Comparison of ENCODE assay signal across 22 cellular contexts in genomic region chr21:31222142-31222541, GRCh38.
DNase-seq lines count a peak whose midpoint lies in the region; ATAC-seq and TF ChIP-seq lines count a peak whose summit lies in the region.
"Had no signal": no experiment of that assay in that cellular context is flagged by ENCODE, and none has a peak within 500 bp of the region (broad histone marks: within the 10 kb centered on the region; RNA-seq: fewer than 3 reads in every experiment).

No MANE protein-coding gene starts in this region.

- TF ChIP-seq CTCF in CD8-positive, alpha-beta T cell (IDR thresholded peaks at IDR 0.05) = no peak

- no peak for ATAC-seq in CD8-positive, alpha-beta T cell
- ATAC-seq: activated CD4-positive, alpha-beta T cell treated with anti-CD3 and anti-CD28 coated beads for 36 hours; HCT116; SK-N-SH treated with all-trans-retinoic acid at 6 μM for 48 hours had no signal

- POLR2A ChIA-PET in CD8-positive, alpha-beta T cell (lab: Charles Lee) = interaction anchor here (1.0 kb wide), 1 partner anchor 337 kb away, joined by 3 read pairs; no protein-coding TSS in a partner anchor
- POLR2A ChIA-PET in CD4-positive, alpha-beta memory T cell (lab: Charles Lee; ENCODE audit: partially characterized antibody) = interaction anchor here (1.2 kb wide), 1 partner anchor 121 kb away, joined by 3 read pairs; no protein-coding TSS in a partner anchor

- no peaks in the 10 kb centered on the region for H3K27me3 ChIP-seq in CD8-positive, alpha-beta T cell (ENCODE audit: insufficient read depth, low read length)
- H3K27me3 ChIP-seq in CD4-positive, alpha-beta memory T cell (ENCODE audit: insufficient read depth, low read length) = no peaks in the 10 kb centered on the region
- H3K27me3 ChIP-seq: upper lobe of left lung had no signal

- no peaks in the 10 kb centered on the region for H3K4me1 Mint-ChIP-seq in CD8-positive, alpha-beta T cell (ENCODE audit: low read depth)
- peaks cover 2 to 6% (median 5%) of the 10 kb centered on the region in 4 donors for H3K4me1 Mint-ChIP-seq in CD4-positive, alpha-beta memory T cell

- no peak overlapping the region for H3K4me3 Mint-ChIP-seq in CD8-positive, alpha-beta T cell
- H3K4me3 Mint-ChIP-seq in CD4-positive, alpha-beta memory T cell = no peak overlapping the region
- H3K4me3 Mint-ChIP-seq: activated CD4-positive, alpha-beta T cell treated with anti-CD3 and anti-CD28 coated beads for 36 hours; neural progenitor cell had no signal

- H3K4me3 ChIP-seq in CD8-positive, alpha-beta T cell (ENCODE audit: low read depth, low read length) = no peak overlapping the region
- H3K4me3 ChIP-seq in CD4-positive, alpha-beta memory T cell (ENCODE audit: low read length in 2 of 2) = no peak overlapping the region
- H3K4me3 ChIP-seq: neural progenitor cell, upper lobe of left lung had no signal

- H3K36me3 ChIP-seq in CD8-positive, alpha-beta T cell (ENCODE audit: insufficient read depth, low read length) = no peaks in the 10 kb centered on the region
- H3K36me3 ChIP-seq in CD4-positive, alpha-beta memory T cell (ENCODE audit: insufficient read depth, low read length) = no peaks in the 10 kb centered on the region
- H3K36me3 ChIP-seq: neural progenitor cell, upper lobe of left lung had no signal

- H3K27ac ChIP-seq in caudate nucleus (ENCODE audit: low read depth, low read length) = peak overlapping the region; percentile 39
- no peak overlapping the region for H3K27ac ChIP-seq in CD8-positive, alpha-beta T cell (ENCODE audit: low read depth, low read length)
- H3K27ac ChIP-seq in CD4-positive, alpha-beta memory T cell (ENCODE audit: low read depth, low read length) = no peak overlapping the region
- H3K27ac ChIP-seq: neural progenitor cell, upper lobe of left lung had no signal

- peaks cover 3% of the 10 kb centered on the region for H3K36me3 Mint-ChIP-seq in CD8-positive, alpha-beta T cell
- H3K36me3 Mint-ChIP-seq in CD4-positive, alpha-beta memory T cell = peaks cover 12 to 13% of the 10 kb centered on the region in 2 donors

- H3K9me3 ChIP-seq in CD8-positive, alpha-beta T cell (ENCODE audit: low read length) = no peaks in the 10 kb centered on the region
- H3K9me3 ChIP-seq in CD4-positive, alpha-beta memory T cell (ENCODE audit: control insufficient read depth in 1 of 2, low read length in 2 of 2) = no peaks in the 10 kb centered on the region
- H3K9me3 ChIP-seq: upper lobe of left lung had no signal

- no peak overlapping the region for H3K27ac Mint-ChIP-seq in CD8-positive, alpha-beta T cell
- H3K27ac Mint-ChIP-seq in CD4-positive, alpha-beta memory T cell = no peak overlapping the region
- H3K27ac Mint-ChIP-seq: activated CD4-positive, alpha-beta T cell treated with anti-CD3 and anti-CD28 coated beads for 36 hours; neural progenitor cell; stimulated activated naive B cell treated with anti-CD40 and anti-IgM and Interleukin-4, amounts not matched to agents 10 μg/mL and 1 μg/mL and 100 μg/mL, for 72 hours had no signal

- DNase-seq in AG20443 (ENCODE audit: low spot score) = peak; percentile 42
- DNase-seq in NCI-H2227 (lab: John Stamatoyannopoulos, UW; ENCODE audit: unreplicated experiment) = peak; percentile 32
- peak in 2 of 61 donors; percentile 20 to 58 for DNase-seq in caudate nucleus (lab: John Stamatoyannopoulos, UW)
- peak; percentile 62 for DNase-seq in inferior parietal cortex (ENCODE audit: extremely low spot score)
- DNase-seq in SIG-M5 treated with dmso at 0.1 percent for 504 hours (lab: John Stamatoyannopoulos, UW; ENCODE audit: unreplicated experiment) = no peak
- DNase-seq in DMS 273 treated with DMSO at 0.1 percent for 48 hours (lab: John Stamatoyannopoulos, UW) = no peak
- no peak for DNase-seq in CD8-positive, alpha-beta T cell
- no peak for DNase-seq in CD4-positive, alpha-beta memory T cell
- DNase-seq: ACHN; activated CD4-positive, alpha-beta T cell treated with anti-CD3 and anti-CD28 coated beads for 36 hours; activated CD8-positive, alpha-beta memory T cell treated with anti-CD3 and anti-CD28 coated beads, Interleukin-2, amount 50 U/mL, for 4 hours; activated effector memory CD4-positive, alpha-beta T cell treated with anti-CD3 and anti-CD28 coated beads, Interleukin-2, amount 50 U/mL, for 16 hours; dermis blood vessel endothelial cell; Karpas-422; NCI-H510A treated with DMSO at 0.1 percent for 48 hours; retina; stimulated activated CD4-positive, alpha-beta T cell treated with anti-CD3 and anti-CD28 coated beads, Interleukin-15, amount 100 ng/mL, for 24 hours; stimulated activated naive B cell treated with anti-CD40 and anti-IgM and Interleukin-4, amounts not matched to agents 10 μg/mL and 1 μg/mL and 100 μg/mL, for 72 hours; upper lobe of left lung had no signal

- H3K4me1 ChIP-seq in CD8-positive, alpha-beta T cell (ENCODE audit: insufficient read depth, low read length) = no peaks in the 10 kb centered on the region
- H3K4me1 ChIP-seq in CD4-positive, alpha-beta memory T cell (ENCODE audit: insufficient read depth, low read length) = no peaks in the 10 kb centered on the region
- H3K4me1 ChIP-seq: upper lobe of left lung had no signal

- CTCF ChIA-PET in CD8-positive, alpha-beta T cell (lab: Charles Lee) = interaction anchor here (0.8 to 1.5 kb wide), 3 partner anchors 104 to 359 kb away, joined by 3 to 9 read pairs (median 3); no protein-coding TSS in a partner anchor
- CTCF ChIA-PET in CD4-positive, alpha-beta memory T cell (lab: Charles Lee; ENCODE audit: partially characterized antibody) = interaction anchor here (0.6 to 1.9 kb wide), 4 partner anchors 10 to 358 kb away, joined by 3 to 5 read pairs (median 4); no protein-coding TSS in a partner anchor

- intact Hi-C loops in CD8-positive, alpha-beta T cell (cut with DNase I, micrococcal nuclease) = no loop called here
- intact Hi-C loops in CD4-positive, alpha-beta memory T cell (cut with micrococcal nuclease) = no loop called here

- H3K27me3 Mint-ChIP-seq in CD8-positive, alpha-beta T cell (ENCODE audit: low read depth) = no peaks in the 10 kb centered on the region
- no peaks in the 10 kb centered on the region for H3K27me3 Mint-ChIP-seq in CD4-positive, alpha-beta memory T cell
- H3K27me3 Mint-ChIP-seq: activated CD4-positive, alpha-beta T cell treated with anti-CD3 and anti-CD28 coated beads for 36 hours; stimulated activated naive B cell treated with anti-CD40 and anti-IgM and Interleukin-4, amounts not matched to agents 10 μg/mL and 1 μg/mL and 100 μg/mL, for 72 hours had no signal

- H3K9me3 Mint-ChIP-seq in CD8-positive, alpha-beta T cell = no peaks in the 10 kb centered on the region
- no peaks in the 10 kb centered on the region for H3K9me3 Mint-ChIP-seq in CD4-positive, alpha-beta memory T cell
- H3K9me3 Mint-ChIP-seq: neural progenitor cell; stimulated activated naive B cell treated with anti-CD40 and anti-IgM and Interleukin-4, amounts not matched to agents 10 μg/mL and 1 μg/mL and 100 μg/mL, for 72 hours had no signal

Comparison
In these comparisons a context has a peak if more than half of its experiments do, and no peak if none do; other contexts are left out.
1. DNase-seq: peak in AG20443 (single experiment), NCI-H2227 (single experiment) and inferior parietal cortex (single experiment); none in SIG-M5 treated with dmso at 0.1 percent for 504 hours (single experiment), DMS 273 treated with DMSO at 0.1 percent for 48 hours (single experiment), CD8-positive, alpha-beta T cell (0 of 7) and CD4-positive, alpha-beta memory T cell (0 of 5).